Comparison of ENCODE assay signal across 13 cellular contexts in genomic region chr17:80524150-80524712, GRCh38. TPM values are rescaled to one million over a fixed set of nuclear protein-coding genes. Genes with fewer than 3 reads are reported as not detected.
DNase-seq lines count a peak whose midpoint lies in the region; TF ChIP-seq lines count a peak whose summit lies in the region.
"Had no signal": no experiment of that assay in that cellular context is flagged by ENCODE, and none has a peak within 500 bp of the region (broad histone marks: within the 10 kb centered on the region; RNA-seq: fewer than 3 reads in every experiment).

No MANE protein-coding gene starts in this region.

- H3K4me3 ChIP-seq in WERI-Rb-1 (ENCODE audit: low read depth, low read length) (peak overlapping the region; percentile 5), testis (no peak overlapping the region), adrenal gland (no peak overlapping the region)
- H3K4me3 ChIP-seq: BLaER1 had no signal

- 53 to 65% methylated on average over 10 of the region's 10 CpGs for WGBS in testis, 2 donors
- WGBS in adrenal gland, 4 donors, result 66 to 91% (median 76%) methylated on average over 9 to 10 of the region's 10 CpGs

- H3K9me3 ChIP-seq in WERI-Rb-1 (ENCODE audit: severe bottlenecking) (peaks cover 3% of the 10 kb centered on the region), testis (no peaks in the 10 kb centered on the region), adrenal gland (replicated peaks in 1 of 3) (no peaks in the 10 kb centered on the region)
- H3K9me3 ChIP-seq: BLaER1 had no signal

- H3K27ac ChIP-seq in WERI-Rb-1 (peak overlapping the region; percentile 84), testis (no peak overlapping the region), adrenal gland (no peak overlapping the region)
- H3K27ac ChIP-seq: BLaER1 had no signal

- H3K27me3 ChIP-seq in WERI-Rb-1 (ENCODE audit: insufficient read depth, low read depth, severe bottlenecking), result no peaks in the 10 kb centered on the region
- no peaks in the 10 kb centered on the region for H3K27me3 ChIP-seq in testis
- no peaks in the 10 kb centered on the region for H3K27me3 ChIP-seq in adrenal gland

- DNase-seq in NCI-H1694 treated with DMSO at 0.1 percent for 48 hours (lab: John Stamatoyannopoulos, UW), result peak; percentile 88
- peak; percentile 98 for DNase-seq in WERI-Rb-1
- DNase-seq in mucosa of gallbladder (ENCODE audit: low spot score), result peak; percentile 12
- DNase-seq in testis, result peak; percentile 40
- DNase-seq in NCI-H1048 (lab: John Stamatoyannopoulos, UW), result no peak
- DNase-seq in AG08396 (ENCODE audit: low spot score), result no peak
- DNase-seq in adrenal gland, result no peak
- DNase-seq: CD8-positive, alpha-beta memory T cell; DMS53; H9; NCI-H446 treated with DMSO at 0.1 percent for 48 hours; SIG-M5 had no signal

- intact Hi-C loops in testis (cut with DNase I; ENCODE audit: low total_unique reads) (no loop called here), adrenal gland (cut with DNase I) (no loop called here)

- peaks cover 16% of the 10 kb centered on the region for H3K4me1 ChIP-seq in testis
- no peaks in the 10 kb centered on the region for H3K4me1 ChIP-seq in adrenal gland (replicated peaks in 1 of 2)
- H3K4me1 ChIP-seq: BLaER1 had no signal

- H3K36me3 ChIP-seq in WERI-Rb-1, result no peaks in the 10 kb centered on the region
- no peaks in the 10 kb centered on the region for H3K36me3 ChIP-seq in testis (ENCODE audit: low read depth, missing control alignments)
- no peaks in the 10 kb centered on the region for H3K36me3 ChIP-seq in adrenal gland (replicated peaks in 1 of 2)
- H3K36me3 ChIP-seq: BLaER1 had no signal

- TF ChIP-seq CTCF in WERI-Rb-1 (IDR thresholded peaks at IDR 0.05; ENCODE audit: low read depth, low read length) (no peak), testis (IDR thresholded peaks at IDR 0.05) (no peak), adrenal gland (IDR thresholded peaks at IDR 0.05) (no peak)

- no peak for TF ChIP-seq POLR2A in testis (IDR thresholded peaks at IDR 0.05)
- TF ChIP-seq POLR2A in adrenal gland (IDR thresholded peaks at IDR 0.05), result no peak

RNA-seq across cellular contexts. Expression of gene RPTOR, which starts 20.4 kb away (rescaled TPM):
- 37.5 TPM for total RNA-seq in mucosa of gallbladder
- 10 to 100 TPM; 56.6 to 68.3 TPM for total RNA-seq in testis
- 21.8 TPM for polyA plus RNA-seq in testis (ENCODE audit: insufficient read depth, low read depth, low replicate concordance)
- 10 to 100 TPM; 27.5 to 53.3 (median 34.3) TPM for total RNA-seq in adrenal gland
- polyA plus RNA-seq in adrenal gland, result 10 to 100 TPM in 2 of 3 donors, 1 to 10 TPM in 1; 9.7 to 26.4 (median 24.6) TPM

RNA-seq across cellular contexts. Expression of gene NPTX1, which starts 47.8 kb away (rescaled TPM):
- total RNA-seq in mucosa of gallbladder, result 5.7 TPM
- total RNA-seq in testis, result 1 to 10 TPM; 1.7 to 3.8 TPM
- polyA plus RNA-seq in testis (ENCODE audit: insufficient read depth, low read depth, low replicate concordance), result 3.7 TPM
- 10 to 100 TPM in 1 of 8 donors, 1 to 10 TPM in 7; 1.1 to 20.6 (median 5.5) TPM for total RNA-seq in adrenal gland
- 10 to 100 TPM in 1 of 3 donors, 1 to 10 TPM in 1, under 1 TPM in 1; 0.30 to 68.2 (median 1.0) TPM for polyA plus RNA-seq in adrenal gland
- polyA plus RNA-seq: CD8-positive, alpha-beta memory T cell had no signal

Comparison
In these comparisons a context has a peak if more than half of its experiments do, and no peak if none do; other contexts are left out.
1. DNase-seq: peak in NCI-H1694 treated with DMSO at 0.1 percent for 48 hours (single experiment), WERI-Rb-1 (single experiment), mucosa of gallbladder (single experiment) and testis (single experiment); none in NCI-H1048 (single experiment), AG08396 (single experiment) and adrenal gland (0 of 7).